In the genomic region with DNA sequence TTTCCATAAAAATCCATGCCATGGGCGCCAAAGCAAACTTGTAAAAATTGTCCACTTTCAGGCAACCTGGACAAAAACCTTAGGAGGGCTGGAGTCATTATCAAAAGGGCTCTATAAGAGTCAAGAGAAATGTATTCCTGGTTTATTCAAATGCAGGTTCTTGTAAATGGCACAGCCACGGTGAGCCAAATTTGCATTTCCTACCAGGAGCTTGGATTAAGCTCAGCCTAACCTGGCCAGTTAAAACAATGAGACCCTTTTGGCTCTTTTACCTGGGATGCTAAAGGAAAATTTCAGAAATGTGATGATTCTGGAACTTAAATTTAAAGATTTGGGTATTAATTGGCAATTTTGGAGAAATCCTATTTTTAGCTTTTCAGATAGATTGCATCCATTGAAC, we compare ENCODE assay signal across 30 cellular contexts. TPM values are rescaled to one million over a fixed set of nuclear protein-coding genes. Genes with fewer than 3 reads are reported as not detected.
"Had no signal": no experiment of that assay in that cellular context is flagged by ENCODE, and none has a peak within 500 bp of the region (broad histone marks: within the 10 kb centered on the region; RNA-seq: fewer than 3 reads in every experiment).

No MANE protein-coding gene starts in this region.

- H3K36me3 Mint-ChIP-seq: activated naive CD4-positive, alpha-beta T cell treated with anti-CD3 and anti-CD28 coated beads, Interleukin-2, amount 50 U/mL, for 24 hours; activated naive CD8-positive, alpha-beta T cell treated with anti-CD3 and anti-CD28 coated beads for 36 hours; brain had no signal

- H3K9me3 Mint-ChIP-seq: activated CD4-positive, alpha-beta memory T cell treated with anti-CD3 and anti-CD28 coated beads, Interleukin-2, amount 10 ng/mL, durations not matched to agents 7 days and 5 days; activated CD4-positive, alpha-beta T cell treated with anti-CD3 and anti-CD28 coated beads, Interleukin-2, amount 10 ng/mL, durations not matched to agents 7 days and 5 days; activated naive CD4-positive, alpha-beta T cell treated with anti-CD3 and anti-CD28 coated beads for 36 hours; activated naive CD4-positive, alpha-beta T cell treated with anti-CD3 and anti-CD28 coated beads, Interleukin-2, amount 50 U/mL, for 24 hours; activated naive CD8-positive, alpha-beta T cell treated with anti-CD3 and anti-CD28 coated beads for 36 hours; activated naive CD8-positive, alpha-beta T cell treated with anti-CD3 and anti-CD28 coated beads, Interleukin-2, amount 50 U/mL, for 24 hours; activated T-cell treated with anti-CD3 and anti-CD28 coated beads, Interleukin-2, amount 50 U/mL, for 24 hours; activated T-helper 1 cell treated with anti-CD3 and anti-CD28 coated beads, Interleukin-12 subunit alpha, Interleukin-12 subunit beta, Interleukin-2, Interleukin-4 antibody, amounts not matched to agents 30 ng/mL and 10 ng/mL and 1 ng/mL, durations not matched to agents 14 hours and 24 hours and 36 hours; activated T-helper 2 cell treated with anti-CD3 and anti-CD28 coated beads, Interferon-gamma antibody, Interleukin-2, Interleukin-4, amounts not matched to agents 10 μg/mL and 5 μg/mL and 100 μg/mL, durations not matched to agents 14 hours and 24 hours and 36 hours; brain; central memory CD8-positive, alpha-beta T cell; dendritic cell treated with granulocyte-macrophage colony-stimulating factor and Interleukin-4, amounts not matched to agents 40 ng/mL and 50 ng/mL, for 4 days; endodermal cell had no signal

- H3K27me3 Mint-ChIP-seq: activated CD4-positive, alpha-beta memory T cell treated with anti-CD3 and anti-CD28 coated beads, Interleukin-2, amount 10 ng/mL, durations not matched to agents 7 days and 5 days; activated CD4-positive, alpha-beta T cell treated with anti-CD3 and anti-CD28 coated beads, Interleukin-2, amount 10 ng/mL, durations not matched to agents 7 days and 5 days; activated T-cell treated with anti-CD3 and anti-CD28 coated beads, Interleukin-2, amount 50 U/mL, for 24 hours; central memory CD8-positive, alpha-beta T cell; dendritic cell treated with granulocyte-macrophage colony-stimulating factor and Interleukin-4, amounts not matched to agents 40 ng/mL and 50 ng/mL, for 4 days had no signal

- H3K4me3 Mint-ChIP-seq: activated CD4-positive, alpha-beta memory T cell treated with anti-CD3 and anti-CD28 coated beads, Interleukin-2, amount 10 ng/mL, durations not matched to agents 7 days and 5 days; activated CD4-positive, alpha-beta T cell treated with anti-CD3 and anti-CD28 coated beads, Interleukin-2, amount 10 ng/mL, durations not matched to agents 7 days and 5 days; activated naive CD4-positive, alpha-beta T cell treated with anti-CD3 and anti-CD28 coated beads for 36 hours; activated naive CD4-positive, alpha-beta T cell treated with anti-CD3 and anti-CD28 coated beads, Interleukin-2, amount 50 U/mL, for 24 hours; activated naive CD8-positive, alpha-beta T cell treated with anti-CD3 and anti-CD28 coated beads for 36 hours; activated naive CD8-positive, alpha-beta T cell treated with anti-CD3 and anti-CD28 coated beads, Interleukin-2, amount 50 U/mL, for 24 hours; activated T-cell treated with anti-CD3 and anti-CD28 coated beads, Interleukin-2, amount 50 U/mL, for 24 hours; activated T-helper 1 cell treated with anti-CD3 and anti-CD28 coated beads, Interleukin-12 subunit alpha, Interleukin-12 subunit beta, Interleukin-2, Interleukin-4 antibody, amounts not matched to agents 30 ng/mL and 10 ng/mL and 1 ng/mL, durations not matched to agents 14 hours and 24 hours and 36 hours; brain; central memory CD8-positive, alpha-beta T cell; dendritic cell treated with granulocyte-macrophage colony-stimulating factor and Interleukin-4, amounts not matched to agents 40 ng/mL and 50 ng/mL, for 4 days; endodermal cell had no signal

- DNase-seq: activated CD4-positive, alpha-beta memory T cell treated with anti-CD3 and anti-CD28 coated beads, Interleukin-2, amount 10 ng/mL, durations not matched to agents 7 days and 5 days; activated CD4-positive, alpha-beta T cell treated with anti-CD3 and anti-CD28 coated beads for 1 hour; activated CD4-positive, alpha-beta T cell treated with anti-CD3 and anti-CD28 coated beads for 4 hours; activated CD4-positive, alpha-beta T cell treated with anti-CD3 and anti-CD28 coated beads, Interleukin-2, amount 10 ng/mL, durations not matched to agents 7 days and 5 days; activated CD4-positive, alpha-beta T cell treated with anti-CD3 and anti-CD28 coated beads, Interleukin-2, amount 50 U/mL, for 4 hours; activated CD8-positive, alpha-beta memory T cell treated with anti-CD3 and anti-CD28 coated beads, Interleukin-2, amount 50 U/mL, for 48 hours; activated effector memory CD4-positive, alpha-beta T cell treated with anti-CD3 and anti-CD28 coated beads, Interleukin-2, amount 50 U/mL, for 16 hours; activated naive CD4-positive, alpha-beta T cell treated with anti-CD3 and anti-CD28 coated beads for 36 hours; activated naive CD8-positive, alpha-beta T cell treated with anti-CD3 and anti-CD28 coated beads for 36 hours; activated naive CD8-positive, alpha-beta T cell treated with anti-CD3 and anti-CD28 coated beads, Interleukin-2, amount 50 U/mL, for 24 hours; activated T-cell treated with anti-CD3 and anti-CD28 coated beads for 4 hours; activated T-cell treated with anti-CD3 and anti-CD28 coated beads, Interleukin-2, amount 50 U/mL, for 24 hours; dorsolateral prefrontal cortex; effector memory CD4-positive, alpha-beta T cell; endodermal cell; head of caudate nucleus; T-helper 2 cell had no signal

- H3K27ac Mint-ChIP-seq: activated CD4-positive, alpha-beta memory T cell treated with anti-CD3 and anti-CD28 coated beads, Interleukin-2, amount 10 ng/mL, durations not matched to agents 7 days and 5 days; activated CD4-positive, alpha-beta T cell treated with anti-CD3 and anti-CD28 coated beads, Interleukin-2, amount 10 ng/mL, durations not matched to agents 7 days and 5 days; activated naive CD4-positive, alpha-beta T cell treated with anti-CD3 and anti-CD28 coated beads for 36 hours; activated naive CD4-positive, alpha-beta T cell treated with anti-CD3 and anti-CD28 coated beads, Interleukin-2, amount 50 U/mL, for 24 hours; activated naive CD8-positive, alpha-beta T cell treated with anti-CD3 and anti-CD28 coated beads for 36 hours; activated T-cell treated with anti-CD3 and anti-CD28 coated beads, Interleukin-2, amount 50 U/mL, for 24 hours; activated T-helper 1 cell treated with anti-CD3 and anti-CD28 coated beads, Interleukin-12 subunit alpha, Interleukin-12 subunit beta, Interleukin-2, Interleukin-4 antibody, amounts not matched to agents 30 ng/mL and 10 ng/mL and 1 ng/mL, durations not matched to agents 14 hours and 24 hours and 36 hours; activated T-helper 2 cell treated with anti-CD3 and anti-CD28 coated beads, Interferon-gamma antibody, Interleukin-2, Interleukin-4, amounts not matched to agents 10 μg/mL and 5 μg/mL and 100 μg/mL, durations not matched to agents 14 hours and 24 hours and 36 hours; brain; dendritic cell treated with granulocyte-macrophage colony-stimulating factor and Interleukin-4, amounts not matched to agents 40 ng/mL and 50 ng/mL, for 4 days; endodermal cell had no signal

- H3K36me3 ChIP-seq: adrenal gland, ascending aorta had no signal

- H3K4me1 Mint-ChIP-seq: activated CD4-positive, alpha-beta memory T cell treated with anti-CD3 and anti-CD28 coated beads, Interleukin-2, amount 10 ng/mL, durations not matched to agents 7 days and 5 days; activated CD4-positive, alpha-beta T cell treated with anti-CD3 and anti-CD28 coated beads, Interleukin-2, amount 10 ng/mL, durations not matched to agents 7 days and 5 days; activated naive CD4-positive, alpha-beta T cell treated with anti-CD3 and anti-CD28 coated beads, Interleukin-2, amount 50 U/mL, for 24 hours; central memory CD8-positive, alpha-beta T cell had no signal

- H3K4me1 ChIP-seq: adrenal gland, ascending aorta had no signal

- H3K27ac ChIP-seq: adrenal gland, ascending aorta, coronary artery, dorsolateral prefrontal cortex had no signal

- H3K4me3 ChIP-seq: adrenal gland, ascending aorta, coronary artery, dorsolateral prefrontal cortex had no signal

- H3K27me3 ChIP-seq: adrenal gland, ascending aorta, dorsolateral prefrontal cortex had no signal

- H3K9me3 ChIP-seq: adrenal gland, ascending aorta had no signal

RNA-seq across cellular contexts. Expression of gene ZNF474, which starts 8.9 kb away (rescaled TPM):
- total RNA-seq: activated CD4-positive, alpha-beta memory T cell treated with anti-CD3 and anti-CD28 coated beads, Interleukin-2, amount 10 ng/mL, durations not matched to agents 7 days and 5 days; activated CD4-positive, alpha-beta T cell treated with anti-CD3 and anti-CD28 coated beads, Interleukin-2, amount 10 ng/mL, durations not matched to agents 7 days and 5 days; activated naive CD4-positive, alpha-beta T cell treated with anti-CD3 and anti-CD28 coated beads for 36 hours; activated T-helper 1 cell treated with anti-CD3 and anti-CD28 coated beads, Interleukin-12 subunit alpha, Interleukin-12 subunit beta, Interleukin-2, Interleukin-4 antibody, amounts not matched to agents 30 ng/mL and 10 ng/mL and 1 ng/mL, durations not matched to agents 14 hours and 24 hours and 36 hours; activated T-helper 2 cell treated with anti-CD3 and anti-CD28 coated beads, Interferon-gamma antibody, Interleukin-2, Interleukin-4, amounts not matched to agents 10 μg/mL and 5 μg/mL and 100 μg/mL, durations not matched to agents 14 hours and 24 hours and 36 hours; ascending aorta; cardiac septum; epithelial cell of proximal tubule; esophagus mucosa had no signal

RNA-seq across cellular contexts. Expression of gene LOX, which starts 42.4 kb away (rescaled TPM):
- total RNA-seq: activated naive CD4-positive, alpha-beta T cell treated with anti-CD3 and anti-CD28 coated beads for 36 hours; activated naive CD8-positive, alpha-beta T cell treated with anti-CD3 and anti-CD28 coated beads for 36 hours; activated T-helper 1 cell treated with anti-CD3 and anti-CD28 coated beads, Interleukin-12 subunit alpha, Interleukin-12 subunit beta, Interleukin-2, Interleukin-4 antibody, amounts not matched to agents 30 ng/mL and 10 ng/mL and 1 ng/mL, durations not matched to agents 14 hours and 24 hours and 36 hours; activated T-helper 2 cell treated with anti-CD3 and anti-CD28 coated beads, Interferon-gamma antibody, Interleukin-2, Interleukin-4, amounts not matched to agents 10 μg/mL and 5 μg/mL and 100 μg/mL, durations not matched to agents 14 hours and 24 hours and 36 hours; T-helper 1 cell treated with Interleukin-12 subunit alpha and Interleukin-12 subunit beta and Interleukin-4 antibody, amounts not matched to agents 30 ng/mL and 1 ng/mL, for 36 hours had no signal
